2 cellular contexts compared by ENCODE assay signal in the genomic region with DNA sequence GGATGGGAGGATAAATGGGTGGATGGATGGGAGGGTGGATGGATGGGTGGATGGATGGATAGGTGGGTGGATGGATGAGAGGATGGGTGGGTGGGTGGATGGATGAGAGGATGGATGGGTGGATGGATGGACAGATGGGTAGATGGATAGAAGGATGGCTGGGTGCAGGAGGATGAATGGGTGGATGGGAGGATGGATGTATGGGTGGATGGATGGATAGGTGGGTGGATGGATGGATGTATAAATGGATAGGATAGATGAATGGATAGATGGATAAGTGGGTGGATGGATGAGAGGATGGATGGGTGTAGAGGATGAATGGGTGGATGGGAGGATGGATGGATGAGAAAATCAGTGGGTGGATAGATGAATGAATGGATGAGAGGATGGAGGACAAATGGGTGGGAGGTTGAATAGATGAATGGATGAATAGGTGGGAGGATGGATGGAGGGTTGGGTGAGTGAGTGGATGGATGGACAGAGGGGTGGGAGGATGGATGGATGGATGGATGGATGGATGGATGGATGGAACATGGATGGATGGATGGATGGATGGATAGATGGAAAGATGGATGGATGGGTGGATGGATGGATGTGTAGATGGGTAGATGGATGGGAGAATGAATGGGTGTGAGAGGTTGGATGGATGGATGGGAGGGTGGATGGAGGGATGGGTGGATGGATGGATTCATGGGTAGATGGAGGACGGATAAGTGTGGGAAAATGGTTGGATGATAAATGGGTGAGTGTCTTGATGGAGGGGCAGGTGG.
TF ChIP-seq lines count a peak whose summit lies in the region.

No MANE protein-coding gene starts in this region.

TF ChIP-seq in GM23338, 12 proteins besides CTCF, POLR2A, EP300 and RAD21 (continued from another document and continues in another):
- TF ChIP-seq, protein P1, sequence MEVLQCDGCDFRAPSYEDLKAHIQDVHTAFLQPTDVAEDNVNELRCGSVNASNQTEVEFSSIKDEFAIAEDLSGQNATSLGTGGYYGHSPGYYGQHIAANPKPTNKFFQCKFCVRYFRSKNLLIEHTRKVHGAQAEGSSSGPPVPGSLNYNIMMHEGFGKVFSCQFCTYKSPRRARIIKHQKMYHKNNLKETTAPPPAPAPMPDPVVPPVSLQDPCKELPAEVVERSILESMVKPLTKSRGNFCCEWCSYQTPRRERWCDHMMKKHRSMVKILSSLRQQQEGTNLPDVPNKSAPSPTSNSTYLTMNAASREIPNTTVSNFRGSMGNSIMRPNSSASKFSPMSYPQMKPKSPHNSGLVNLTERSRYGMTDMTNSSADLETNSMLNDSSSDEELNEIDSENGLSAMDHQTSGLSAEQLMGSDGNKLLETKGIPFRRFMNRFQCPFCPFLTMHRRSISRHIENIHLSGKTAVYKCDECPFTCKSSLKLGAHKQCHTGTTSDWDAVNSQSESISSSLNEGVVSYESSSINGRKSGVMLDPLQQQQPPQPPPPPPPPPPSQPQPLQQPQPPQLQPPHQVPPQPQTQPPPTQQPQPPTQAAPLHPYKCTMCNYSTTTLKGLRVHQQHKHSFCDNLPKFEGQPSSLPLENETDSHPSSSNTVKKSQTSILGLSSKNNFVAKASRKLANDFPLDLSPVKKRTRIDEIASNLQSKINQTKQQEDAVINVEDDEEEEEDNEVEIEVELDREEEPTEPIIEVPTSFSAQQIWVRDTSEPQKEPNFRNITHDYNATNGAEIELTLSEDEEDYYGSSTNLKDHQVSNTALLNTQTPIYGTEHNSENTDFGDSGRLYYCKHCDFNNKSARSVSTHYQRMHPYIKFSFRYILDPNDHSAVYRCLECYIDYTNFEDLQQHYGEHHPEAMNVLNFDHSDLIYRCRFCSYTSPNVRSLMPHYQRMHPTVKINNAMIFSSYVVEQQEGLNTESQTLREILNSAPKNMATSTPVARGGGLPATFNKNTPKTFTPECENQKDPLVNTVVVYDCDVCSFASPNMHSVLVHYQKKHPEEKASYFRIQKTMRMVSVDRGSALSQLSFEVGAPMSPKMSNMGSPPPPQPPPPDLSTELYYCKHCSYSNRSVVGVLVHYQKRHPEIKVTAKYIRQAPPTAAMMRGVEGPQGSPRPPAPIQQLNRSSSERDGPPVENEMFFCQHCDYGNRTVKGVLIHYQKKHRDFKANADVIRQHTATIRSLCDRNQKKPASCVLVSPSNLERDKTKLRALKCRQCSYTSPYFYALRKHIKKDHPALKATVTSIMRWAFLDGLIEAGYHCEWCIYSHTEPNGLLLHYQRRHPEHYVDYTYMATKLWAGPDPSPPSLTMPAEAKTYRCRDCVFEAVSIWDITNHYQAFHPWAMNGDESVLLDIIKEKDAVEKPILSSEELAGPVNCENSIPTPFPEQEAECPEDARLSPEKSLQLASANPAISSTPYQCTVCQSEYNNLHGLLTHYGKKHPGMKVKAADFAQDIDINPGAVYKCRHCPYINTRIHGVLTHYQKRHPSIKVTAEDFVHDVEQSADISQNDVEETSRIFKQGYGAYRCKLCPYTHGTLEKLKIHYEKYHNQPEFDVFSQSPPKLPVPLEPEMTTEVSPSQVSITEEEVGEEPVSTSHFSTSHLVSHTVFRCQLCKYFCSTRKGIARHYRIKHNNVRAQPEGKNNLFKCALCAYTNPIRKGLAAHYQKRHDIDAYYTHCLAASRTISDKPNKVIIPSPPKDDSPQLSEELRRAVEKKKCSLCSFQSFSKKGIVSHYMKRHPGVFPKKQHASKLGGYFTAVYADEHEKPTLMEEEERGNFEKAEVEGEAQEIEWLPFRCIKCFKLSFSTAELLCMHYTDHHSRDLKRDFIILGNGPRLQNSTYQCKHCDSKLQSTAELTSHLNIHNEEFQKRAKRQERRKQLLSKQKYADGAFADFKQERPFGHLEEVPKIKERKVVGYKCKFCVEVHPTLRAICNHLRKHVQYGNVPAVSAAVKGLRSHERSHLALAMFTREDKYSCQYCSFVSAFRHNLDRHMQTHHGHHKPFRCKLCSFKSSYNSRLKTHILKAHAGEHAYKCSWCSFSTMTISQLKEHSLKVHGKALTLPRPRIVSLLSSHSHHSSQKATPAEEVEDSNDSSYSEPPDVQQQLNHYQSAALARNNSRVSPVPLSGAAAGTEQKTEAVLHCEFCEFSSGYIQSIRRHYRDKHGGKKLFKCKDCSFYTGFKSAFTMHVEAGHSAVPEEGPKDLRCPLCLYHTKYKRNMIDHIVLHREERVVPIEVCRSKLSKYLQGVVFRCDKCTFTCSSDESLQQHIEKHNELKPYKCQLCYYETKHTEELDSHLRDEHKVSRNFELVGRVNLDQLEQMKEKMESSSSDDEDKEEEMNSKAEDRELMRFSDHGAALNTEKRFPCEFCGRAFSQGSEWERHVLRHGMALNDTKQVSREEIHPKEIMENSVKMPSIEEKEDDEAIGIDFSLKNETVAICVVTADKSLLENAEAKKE (CRISPR knock-in tag; IDR thresholded peaks at IDR 0.05), result no peak
- TF ChIP-seq, protein P2, sequence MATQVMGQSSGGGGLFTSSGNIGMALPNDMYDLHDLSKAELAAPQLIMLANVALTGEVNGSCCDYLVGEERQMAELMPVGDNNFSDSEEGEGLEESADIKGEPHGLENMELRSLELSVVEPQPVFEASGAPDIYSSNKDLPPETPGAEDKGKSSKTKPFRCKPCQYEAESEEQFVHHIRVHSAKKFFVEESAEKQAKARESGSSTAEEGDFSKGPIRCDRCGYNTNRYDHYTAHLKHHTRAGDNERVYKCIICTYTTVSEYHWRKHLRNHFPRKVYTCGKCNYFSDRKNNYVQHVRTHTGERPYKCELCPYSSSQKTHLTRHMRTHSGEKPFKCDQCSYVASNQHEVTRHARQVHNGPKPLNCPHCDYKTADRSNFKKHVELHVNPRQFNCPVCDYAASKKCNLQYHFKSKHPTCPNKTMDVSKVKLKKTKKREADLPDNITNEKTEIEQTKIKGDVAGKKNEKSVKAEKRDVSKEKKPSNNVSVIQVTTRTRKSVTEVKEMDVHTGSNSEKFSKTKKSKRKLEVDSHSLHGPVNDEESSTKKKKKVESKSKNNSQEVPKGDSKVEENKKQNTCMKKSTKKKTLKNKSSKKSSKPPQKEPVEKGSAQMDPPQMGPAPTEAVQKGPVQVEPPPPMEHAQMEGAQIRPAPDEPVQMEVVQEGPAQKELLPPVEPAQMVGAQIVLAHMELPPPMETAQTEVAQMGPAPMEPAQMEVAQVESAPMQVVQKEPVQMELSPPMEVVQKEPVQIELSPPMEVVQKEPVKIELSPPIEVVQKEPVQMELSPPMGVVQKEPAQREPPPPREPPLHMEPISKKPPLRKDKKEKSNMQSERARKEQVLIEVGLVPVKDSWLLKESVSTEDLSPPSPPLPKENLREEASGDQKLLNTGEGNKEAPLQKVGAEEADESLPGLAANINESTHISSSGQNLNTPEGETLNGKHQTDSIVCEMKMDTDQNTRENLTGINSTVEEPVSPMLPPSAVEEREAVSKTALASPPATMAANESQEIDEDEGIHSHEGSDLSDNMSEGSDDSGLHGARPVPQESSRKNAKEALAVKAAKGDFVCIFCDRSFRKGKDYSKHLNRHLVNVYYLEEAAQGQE (IDR thresholded peaks at IDR 0.05; ENCODE audit: unreplicated experiment), result no peak
- TF ChIP-seq POLR2AphosphoS5 (IDR thresholded peaks at IDR 0.05; ENCODE audit: low read depth), result no peak
- TF ChIP-seq CREB1 (CRISPR knock-in tag; IDR thresholded peaks at IDR 0.05; ENCODE audit: low read depth), result no peak
- TF ChIP-seq, protein P3, sequence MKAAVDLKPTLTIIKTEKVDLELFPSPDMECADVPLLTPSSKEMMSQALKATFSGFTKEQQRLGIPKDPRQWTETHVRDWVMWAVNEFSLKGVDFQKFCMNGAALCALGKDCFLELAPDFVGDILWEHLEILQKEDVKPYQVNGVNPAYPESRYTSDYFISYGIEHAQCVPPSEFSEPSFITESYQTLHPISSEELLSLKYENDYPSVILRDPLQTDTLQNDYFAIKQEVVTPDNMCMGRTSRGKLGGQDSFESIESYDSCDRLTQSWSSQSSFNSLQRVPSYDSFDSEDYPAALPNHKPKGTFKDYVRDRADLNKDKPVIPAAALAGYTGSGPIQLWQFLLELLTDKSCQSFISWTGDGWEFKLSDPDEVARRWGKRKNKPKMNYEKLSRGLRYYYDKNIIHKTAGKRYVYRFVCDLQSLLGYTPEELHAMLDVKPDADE (IDR thresholded peaks at IDR 0.05), result no peak
- no peak for TF ChIP-seq ZNF331 (CRISPR knock-in tag; IDR thresholded peaks at IDR 0.05; ENCODE audit: low read depth)
- TF ChIP-seq EZH2phosphoT487 (IDR thresholded peaks at IDR 0.05; ENCODE audit: unreplicated experiment), result no peak

TF ChIP-seq in HEK293, 187 proteins besides CTCF, POLR2A, EP300 and RAD21 (continued from another document):
- TF ChIP-seq, protein P4, sequence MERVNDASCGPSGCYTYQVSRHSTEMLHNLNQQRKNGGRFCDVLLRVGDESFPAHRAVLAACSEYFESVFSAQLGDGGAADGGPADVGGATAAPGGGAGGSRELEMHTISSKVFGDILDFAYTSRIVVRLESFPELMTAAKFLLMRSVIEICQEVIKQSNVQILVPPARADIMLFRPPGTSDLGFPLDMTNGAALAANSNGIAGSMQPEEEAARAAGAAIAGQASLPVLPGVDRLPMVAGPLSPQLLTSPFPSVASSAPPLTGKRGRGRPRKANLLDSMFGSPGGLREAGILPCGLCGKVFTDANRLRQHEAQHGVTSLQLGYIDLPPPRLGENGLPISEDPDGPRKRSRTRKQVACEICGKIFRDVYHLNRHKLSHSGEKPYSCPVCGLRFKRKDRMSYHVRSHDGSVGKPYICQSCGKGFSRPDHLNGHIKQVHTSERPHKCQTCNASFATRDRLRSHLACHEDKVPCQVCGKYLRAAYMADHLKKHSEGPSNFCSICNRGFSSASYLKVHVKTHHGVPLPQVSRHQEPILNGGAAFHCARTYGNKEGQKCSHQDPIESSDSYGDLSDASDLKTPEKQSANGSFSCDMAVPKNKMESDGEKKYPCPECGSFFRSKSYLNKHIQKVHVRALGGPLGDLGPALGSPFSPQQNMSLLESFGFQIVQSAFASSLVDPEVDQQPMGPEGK (tag by site-specific recombination; IDR thresholded peaks at IDR 0.05), result no peak
- TF ChIP-seq ZFHX2 (tag by site-specific recombination; conservative IDR thresholded peaks at IDR 0.05) (peak; percentile 82), ZNF366 (tag by site-specific recombination; conservative IDR thresholded peaks at IDR 0.05) (peak; percentile 99), ZBTB17 (tag by site-specific recombination; IDR thresholded peaks at IDR 0.05) (peak; percentile 97), SALL2 (tag by site-specific recombination; IDR thresholded peaks at IDR 0.05; ENCODE audit: borderline replicate concordance) (0 out of 2 replicates have a peak, but pooled peaks have one; percentile 17), EGR2 (tag by site-specific recombination; IDR thresholded peaks at IDR 0.05; ENCODE audit: low read depth) (peak; percentile 87; the same call in 1 of the 2 replicates), ZNF777 (tag by site-specific recombination; IDR thresholded peaks at IDR 0.05; ENCODE audit: borderline replicate concordance) (no peak), ZNF621 (tag by site-specific recombination; IDR thresholded peaks at IDR 0.05) (0 out of 2 replicates have a peak, but pooled peaks have one; percentile 14)
